23 cellular contexts compared by ENCODE assay signal in the genomic region with DNA sequence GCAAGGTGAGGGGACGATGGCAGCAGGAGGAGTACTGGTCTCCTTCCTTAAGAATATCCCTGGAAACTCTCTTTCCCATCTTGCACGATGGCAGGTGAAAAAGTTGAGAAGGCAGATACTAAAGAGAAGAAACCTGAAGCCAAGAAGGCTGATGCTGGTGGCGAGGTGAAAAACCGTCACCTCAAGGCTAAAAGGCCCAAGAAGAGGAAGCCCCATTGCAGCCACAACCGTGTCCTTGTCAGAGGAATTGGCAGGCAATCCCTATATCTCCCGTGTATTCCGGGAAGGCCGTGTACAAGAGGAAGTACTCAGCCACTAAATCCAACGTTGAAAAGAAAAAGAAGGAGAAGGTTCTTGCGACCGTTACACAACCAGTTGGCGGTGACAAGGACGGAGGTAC. TPM values are rescaled to one million over a fixed set of nuclear protein-coding genes. Genes with fewer than 3 reads are reported as not detected.
DNase-seq lines count a peak whose midpoint lies in the region; ATAC-seq and TF ChIP-seq lines count a peak whose summit lies in the region.
"Had no signal": no experiment of that assay in that cellular context is flagged by ENCODE, and none has a peak within 500 bp of the region (broad histone marks: within the 10 kb centered on the region; RNA-seq: fewer than 3 reads in every experiment).

No MANE protein-coding gene starts in this region.

- peak; percentile 35 for DNase-seq in activated CD8-positive, alpha-beta memory T cell treated with anti-CD3 and anti-CD28 coated beads for 24 hours
- no peak for DNase-seq in activated CD8-positive, alpha-beta memory T cell treated with anti-CD3 and anti-CD28 coated beads, Interleukin-2, amount 50 U/mL, for 48 hours
- DNase-seq in type B pancreatic cell (ENCODE audit: extremely low spot score, unreplicated experiment) (peak; percentile 10), GM10266 (ENCODE audit: extremely low spot score) (no peak), RPMI8226 (no peak)
- DNase-seq: CD4-positive, CD25-positive, alpha-beta regulatory T cell; COR-L47; DMS 273 treated with DMSO at 0.1 percent for 48 hours; DND-41; GOT3; KBM-7; MV-4-11; NCI-H187; NCI-H2227 treated with DMSO at 0.1 percent for 48 hours; NCI-H510A treated with DMSO at 0.1 percent for 48 hours had no signal

- peaks cover 35% of the 10 kb centered on the region for H3K27me3 Mint-ChIP-seq in type B pancreatic cell

- H3K27ac ChIP-seq in OCI-LY3 (ENCODE audit: low read length), result peak overlapping the region; percentile 92
- H3K27ac ChIP-seq: SJSA1 had no signal

- H3K9ac ChIP-seq in OCI-LY3 (ENCODE audit: low read length) (peak overlapping the region; percentile 66), iPS-15b (ENCODE audit: low read depth, low read length) (no peak overlapping the region)

- peaks cover 47% of the 10 kb centered on the region for H3K4me1 ChIP-seq in OCI-LY3 (ENCODE audit: low read length)
- H3K4me1 ChIP-seq in iPS-15b (ENCODE audit: control insufficient read depth, insufficient read depth, low read length), result peaks cover 10% of the 10 kb centered on the region
- H3K4me1 ChIP-seq: SJSA1 had no signal

- H3K36me3 ChIP-seq in OCI-LY3 (replicated peaks; ENCODE audit: low read depth, low read length) (peaks cover 7% of the 10 kb centered on the region), iPS-15b (ENCODE audit: control insufficient read depth, insufficient read depth, low read length) (no peaks in the 10 kb centered on the region)
- H3K36me3 ChIP-seq: SJSA1 had no signal

- H3K9me3 Mint-ChIP-seq in type B pancreatic cell, result no peaks in the 10 kb centered on the region

- no peak for TF ChIP-seq CTCF in OCI-LY3 (IDR thresholded peaks at IDR 0.05; ENCODE audit: low read depth, low read length)
- TF ChIP-seq CTCF in type B pancreatic cell (conservative IDR thresholded peaks at IDR 0.05), result no peak
- TF ChIP-seq CTCF in GM10266 (IDR thresholded peaks at IDR 0.05; ENCODE audit: control insufficient read depth, insufficient read depth, low read depth, missing control alignments), result no peak

- H3K4me2 ChIP-seq in OCI-LY3 (ENCODE audit: low read length), result peak overlapping the region; percentile 46

- H2AFZ ChIP-seq in OCI-LY3 (ENCODE audit: low read depth, low read length), result 0 out of 2 replicates have a peak overlapping the region, but pooled peaks have one; percentile 2

- H3K27me3 ChIP-seq in OCI-LY3 (ENCODE audit: low read depth, low read length), result no peaks in the 10 kb centered on the region
- H3K27me3 ChIP-seq in iPS-15b (ENCODE audit: control insufficient read depth, insufficient read depth, low read length), result peaks cover 11% of the 10 kb centered on the region
- H3K27me3 ChIP-seq: SJSA1 had no signal

- ATAC-seq in GM18520 (IDR thresholded peaks at IDR 0.05; ENCODE audit: unreplicated experiment), result no peak
- ATAC-seq: HepG2 had no signal

- peaks cover 8% of the 10 kb centered on the region for H3K9me3 ChIP-seq in OCI-LY3 (ENCODE audit: insufficient read depth, low read length)
- H3K9me3 ChIP-seq in iPS-15b (ENCODE audit: control insufficient read depth, insufficient read depth, low read length), result no peaks in the 10 kb centered on the region
- H3K9me3 ChIP-seq: SJSA1 had no signal

- H4K20me1 ChIP-seq in OCI-LY3 (ENCODE audit: insufficient read depth, low read length), result no peaks in the 10 kb centered on the region

- H3K36me3 Mint-ChIP-seq in type B pancreatic cell, result no peaks in the 10 kb centered on the region
- H3K36me3 Mint-ChIP-seq: CD4-positive, CD25-positive, alpha-beta regulatory T cell had no signal

- H3K4me3 ChIP-seq in OCI-LY3 (ENCODE audit: low read length) (peak overlapping the region; percentile 28), iPS-15b (ENCODE audit: low read depth, low read length) (peak overlapping the region; percentile 22)
- H3K4me3 ChIP-seq: SJSA1 had no signal

- H3K27ac Mint-ChIP-seq in type B pancreatic cell, result no peak overlapping the region
- H3K27ac Mint-ChIP-seq: B cell; CD4-positive, CD25-positive, alpha-beta regulatory T cell had no signal

- H3K79me2 ChIP-seq in OCI-LY3 (ENCODE audit: low read length), result no peaks in the 10 kb centered on the region

- H3K4me1 Mint-ChIP-seq in type B pancreatic cell (ENCODE audit: unreplicated experiment), result peaks cover 6% of the 10 kb centered on the region
- H3K4me1 Mint-ChIP-seq: B cell had no signal

- no peak overlapping the region for H3K4me3 Mint-ChIP-seq in type B pancreatic cell
- H3K4me3 Mint-ChIP-seq: B cell; CD4-positive, CD25-positive, alpha-beta regulatory T cell had no signal

RNA-seq across cellular contexts. Expression of a gene that starts 40.0 kb away (rescaled TPM):
- total RNA-seq in type B pancreatic cell (ENCODE audit: low replicate concordance), result not detected in 2 replicates
- total RNA-seq: A172, B cell, G401, HepG2, SJSA1 had no signal

Comparison
In these comparisons a context has a peak if more than half of its experiments do, and no peak if none do; other contexts are left out.
1. DNase-seq: peak in activated CD8-positive, alpha-beta memory T cell treated with anti-CD3 and anti-CD28 coated beads for 24 hours (single experiment) and type B pancreatic cell (single experiment); none in activated CD8-positive, alpha-beta memory T cell treated with anti-CD3 and anti-CD28 coated beads, Interleukin-2, amount 50 U/mL, for 48 hours (single experiment), GM10266 (single experiment) and RPMI8226 (single experiment).